In genomic region chr10:46052057-46052790, GRCh38 we compare ENCODE assay signal across 32 cellular contexts. TPM values are rescaled to one million over a fixed set of nuclear protein-coding genes. Genes with fewer than 3 reads are reported as not detected.
DNase-seq lines count a peak whose midpoint lies in the region; ATAC-seq and TF ChIP-seq lines count a peak whose summit lies in the region.
"Had no signal": no experiment of that assay in that cellular context is flagged by ENCODE, and none has a peak within 500 bp of the region (broad histone marks: within the 10 kb centered on the region; RNA-seq: fewer than 3 reads in every experiment).

No MANE protein-coding gene starts in this region.

- H3K23ac ChIP-seq in neuronal stem cell (ENCODE audit: low read depth, low read length, poor library complexity), result no peak overlapping the region

- ATAC-seq in esophagus mucosa (peak; percentile 65), GM18870 (IDR thresholded peaks at IDR 0.05; ENCODE audit: unreplicated experiment) (no peak), GM19467 (IDR thresholded peaks at IDR 0.05; ENCODE audit: unreplicated experiment) (no peak), GM21737 (IDR thresholded peaks at IDR 0.05; ENCODE audit: unreplicated experiment) (no peak)
- ATAC-seq: natural killer cell treated with Interleukin-12 subunit alpha and Interleukin-12 subunit beta and Interleukin-15 and Interleukin-18, amount 100 ng/mL, for 72 hours had no signal

- no peak overlapping the region for H2AK5ac ChIP-seq in neuronal stem cell (ENCODE audit: low read depth, low read length)

- no peak overlapping the region for H3K4ac ChIP-seq in neuronal stem cell (ENCODE audit: low read length)

- H2BK5ac ChIP-seq in neuronal stem cell (ENCODE audit: low read length), result no peak overlapping the region

- H3K9ac ChIP-seq in HUES64 (ENCODE audit: low read depth, low read length) (no peak overlapping the region), neuronal stem cell (ENCODE audit: low read depth, low read length, poor library complexity) (no peak overlapping the region)

- CTCF ChIA-PET in Caco-2 (lab: Charles Lee), result interaction anchor here (0.6 to 1.7 kb wide), 10 partner anchors 8 to 207 kb away, joined by 3 to 16 read pairs (median 4); no protein-coding TSS in a partner anchor

- H3K27ac Mint-ChIP-seq in Caco-2 (ENCODE audit: unreplicated experiment), result peak overlapping the region; percentile 81
- H3K27ac Mint-ChIP-seq: activated naive CD8-positive, alpha-beta T cell treated with anti-CD3 and anti-CD28 coated beads, Interleukin-2, amount 50 U/mL, for 24 hours; activated T-cell treated with anti-CD3 and anti-CD28 coated beads, Interleukin-2, amount 50 U/mL, for 24 hours; IgD-negative memory B cell; natural killer cell treated with Interleukin-12 subunit alpha and Interleukin-12 subunit beta and Interleukin-15 and Interleukin-18, amount 100 ng/mL, for 72 hours had no signal

- H3K27ac ChIP-seq in HUES64 (ENCODE audit: low read depth, low read length), result peak overlapping the region; percentile 16; the same call in 1 of the 2 replicates
- no peak overlapping the region for H3K27ac ChIP-seq in neuronal stem cell (replicated peaks; ENCODE audit: low read length)
- H3K27ac ChIP-seq: SJSA1, tibial artery had no signal

- H3K27me3 ChIP-seq in Caco-2 (replicated peaks; ENCODE audit: control insufficient read depth, insufficient read depth, low read length), result no peaks in the 10 kb centered on the region
- H3K27me3 ChIP-seq in HUES64 (ENCODE audit: insufficient read depth, low read length), result no peaks in the 10 kb centered on the region
- peaks cover 0 to 15% (median 0%) of the 10 kb centered on the region in 3 experiments for H3K27me3 ChIP-seq in neuronal stem cell (ENCODE audit: control insufficient read depth in 3 of 3, insufficient read depth in 3 of 3, low read depth in 1 of 3, low read length in 3 of 3)
- no peaks in the 10 kb centered on the region for H3K27me3 ChIP-seq in MG63

- no peaks in the 10 kb centered on the region for H3K27me3 Mint-ChIP-seq in Caco-2 (ENCODE audit: insufficient read depth, unreplicated experiment)
- H3K27me3 Mint-ChIP-seq: activated naive CD8-positive, alpha-beta T cell treated with anti-CD3 and anti-CD28 coated beads, Interleukin-2, amount 50 U/mL, for 24 hours; activated T-cell treated with anti-CD3 and anti-CD28 coated beads, Interleukin-2, amount 50 U/mL, for 24 hours had no signal

- H3K79me1 ChIP-seq in neuronal stem cell (ENCODE audit: low read depth, low read length), result no peaks in the 10 kb centered on the region

- no peak overlapping the region for H3K4me2 ChIP-seq in neuronal stem cell (ENCODE audit: insufficient read depth, low read length, poor library complexity, severe bottlenecking)

- H3K4me1 ChIP-seq in Caco-2, result peaks cover 50% of the 10 kb centered on the region
- H3K4me1 ChIP-seq in HUES64 (ENCODE audit: insufficient read depth, low read length), result peaks cover 30% of the 10 kb centered on the region
- H3K4me1 ChIP-seq in neuronal stem cell (ENCODE audit: control insufficient read depth in 2 of 2, insufficient read depth in 1 of 2, low read depth in 1 of 2, low read length in 2 of 2), result peaks cover 0 to 7% of the 10 kb centered on the region in 2 donors
- H3K4me1 ChIP-seq: SJSA1, tibial artery had no signal

- H3K4me3 ChIP-seq in Caco-2 (ENCODE audit: low read depth, low read length) (no peak overlapping the region), HUES64 (ENCODE audit: low read length) (no peak overlapping the region), neuronal stem cell (ENCODE audit: low read length in 2 of 2) (no peak overlapping the region), MG63 (no peak overlapping the region)
- H3K4me3 ChIP-seq: SJSA1, tibial artery had no signal

- DNase-seq in Caco-2 (peak; percentile 81 to 83), neuronal stem cell (ENCODE audit: low spot score) (no peak), MG63 (no peak)
- DNase-seq: activated CD4-positive, alpha-beta T cell treated with anti-CD3 and anti-CD28 coated beads for 1 hour; activated CD8-positive, alpha-beta memory T cell treated with anti-CD3 and anti-CD28 coated beads for 24 hours; activated naive CD8-positive, alpha-beta T cell treated with anti-CD3 and anti-CD28 coated beads, Interleukin-2, amount 50 U/mL, for 24 hours; activated T-cell treated with anti-CD3 and anti-CD28 coated beads, Interleukin-2, amount 50 U/mL, for 24 hours; DND-41; NCI-H1105 treated with DMSO at 0.1 percent for 48 hours; NCI-H2081; NCI-H226; NCI-H69; retina; stimulated activated CD4-positive, alpha-beta T cell treated with anti-CD3 and anti-CD28 coated beads, Interleukin-2, amount 100 ng/mL, for 24 hours; T-helper 1 cell; tibial artery had no signal

- 70% methylated on average over 6 of the region's 7 CpGs for WGBS in HUES64
- WGBS in neuronal stem cell (ENCODE audit: extremely low coverage in 2 of 2, insufficient read length in 2 of 2, insufficient replicate concordance in 1 of 2), 2 donors, result no CpG with 5 or more reads among the region's 7 CpGs

- H2BK120ac ChIP-seq in neuronal stem cell (ENCODE audit: low read depth, low read length), result no peak overlapping the region

- no peak for TF ChIP-seq CTCF in Caco-2 (IDR thresholded peaks at IDR 0.05; ENCODE audit: insufficient read depth in 1 of 2, low read depth in 1 of 2, low read length in 1 of 2, severe bottlenecking in 1 of 2, unreplicated experiment in 1 of 2)

- no peaks in the 10 kb centered on the region for H3K36me3 ChIP-seq in Caco-2 (ENCODE audit: control insufficient read depth, insufficient read depth, low read length)
- H3K36me3 ChIP-seq in HUES64 (ENCODE audit: insufficient read depth, low read length), result no peaks in the 10 kb centered on the region
- no peaks in the 10 kb centered on the region for H3K36me3 ChIP-seq in neuronal stem cell (replicated peaks in 1 of 2; ENCODE audit: control insufficient read depth in 2 of 2, insufficient read depth in 2 of 2, low read length in 2 of 2)
- no peaks in the 10 kb centered on the region for H3K36me3 ChIP-seq in MG63
- H3K36me3 ChIP-seq: SJSA1, tibial artery had no signal

- no peak overlapping the region for H3K18ac ChIP-seq in neuronal stem cell (ENCODE audit: low read length)

- H2BK12ac ChIP-seq in neuronal stem cell (ENCODE audit: low read length), result no peak overlapping the region

- no peak overlapping the region for H2BK15ac ChIP-seq in neuronal stem cell (ENCODE audit: low read length)

- peak overlapping the region; percentile 53 for H3K4me3 Mint-ChIP-seq in Caco-2 (ENCODE audit: unreplicated experiment)
- H3K4me3 Mint-ChIP-seq: activated naive CD8-positive, alpha-beta T cell treated with anti-CD3 and anti-CD28 coated beads, Interleukin-2, amount 50 U/mL, for 24 hours; activated T-cell treated with anti-CD3 and anti-CD28 coated beads, Interleukin-2, amount 50 U/mL, for 24 hours; central memory CD8-positive, alpha-beta T cell; IgD-negative memory B cell; natural killer cell treated with Interleukin-12 subunit alpha and Interleukin-12 subunit beta and Interleukin-15 and Interleukin-18, amount 100 ng/mL, for 72 hours had no signal

- POLR2A ChIA-PET in Caco-2 (lab: Charles Lee), result interaction anchor here (0.6 to 1.4 kb wide), 3 partner anchors 20 to 29 kb away, joined by 4 to 5 read pairs (median 5); no protein-coding TSS in a partner anchor

- no peaks in the 10 kb centered on the region for H3K36me3 Mint-ChIP-seq in Caco-2 (ENCODE audit: insufficient read depth, unreplicated experiment)
- H3K36me3 Mint-ChIP-seq: IgD-negative memory B cell had no signal

- H2AFZ ChIP-seq in neuronal stem cell (ENCODE audit: low read length), result peak overlapping the region; percentile 25

- H4K91ac ChIP-seq in neuronal stem cell (ENCODE audit: low read depth, low read length, poor library complexity), result no peak overlapping the region

- peaks cover 8% of the 10 kb centered on the region for H3K9me3 Mint-ChIP-seq in Caco-2 (ENCODE audit: unreplicated experiment)

- H4K8ac ChIP-seq in neuronal stem cell (ENCODE audit: low read depth, low read length), result no peak overlapping the region

- H3K14ac ChIP-seq in neuronal stem cell (ENCODE audit: low read length), result no peak overlapping the region

- H3K9me3 ChIP-seq in Caco-2 (peaks cover 5% of the 10 kb centered on the region), HUES64 (ENCODE audit: insufficient read depth, low read depth, low read length) (no peaks in the 10 kb centered on the region), neuronal stem cell (replicated peaks in 1 of 2; ENCODE audit: control insufficient read depth in 2 of 2, insufficient read depth in 1 of 2, low read depth in 1 of 2, low read length in 2 of 2) (no peaks in the 10 kb centered on the region), MG63 (no peaks in the 10 kb centered on the region)
- H3K9me3 ChIP-seq: SJSA1, tibial artery had no signal

- BruUV-seq in Caco-2 (replicated peaks; lab: Mats Ljungman, UMichigan), result no TSS peak

- H3K4me1 Mint-ChIP-seq in Caco-2 (ENCODE audit: low read depth, unreplicated experiment), result peaks cover 43% of the 10 kb centered on the region
- H3K4me1 Mint-ChIP-seq: central memory CD8-positive, alpha-beta T cell had no signal

- intact Hi-C loops in Caco-2 (cut with micrococcal nuclease; ENCODE audit: unreplicated experiment), result loop anchor here (1.0 to 10.0 kb wide), 2 partner anchors 21 to 53 kb away; no protein-coding TSS in a partner anchor

RNA-seq across cellular contexts. Expression of gene MSMB, which starts 6.2 kb away (rescaled TPM):
- total RNA-seq in Caco-2 (2022), result 0.84 and 4.0 TPM in 2 replicates
- polyA plus RNA-seq in HUES64 (2013, experiment 1 of 2), result not detected
- not detected for polyA plus RNA-seq in HUES64 (2013, experiment 2 of 2)
- total RNA-seq in esophagus mucosa, result 0.64 TPM
- not detected for polyA plus RNA-seq in neuronal stem cell (2013, experiment 1 of 2)
- polyA plus RNA-seq in neuronal stem cell (2013, experiment 2 of 2), result not detected
- not detected in 2 replicates for total RNA-seq in MG63 (2014; rRNA removed; shearing (Covaris generic); ENCODE audit: low replicate concordance)
- total RNA-seq: dermis microvascular lymphatic vessel endothelial cell; liver; M059J; mononuclear cell; natural killer cell treated with Interleukin-12 subunit alpha and Interleukin-12 subunit beta and Interleukin-15 and Interleukin-18, amount 100 ng/mL, for 72 hours; osteocyte; RPMI7951; SJSA1 had no signal
- polyA plus RNA-seq: BJ, IgD-negative memory B cell, liver had no signal

RNA-seq across cellular contexts. Expression of gene NCOA4, which starts 21.8 kb away (rescaled TPM):
- total RNA-seq in Caco-2 (2022) (139 and 142 TPM in 2 replicates), esophagus mucosa (100 TPM)
- polyA plus RNA-seq in HUES64 (2013, experiment 1 of 2), result 58.9 TPM
- 63.2 TPM for polyA plus RNA-seq in HUES64 (2013, experiment 2 of 2)
- polyA plus RNA-seq in neuronal stem cell (2013, experiment 1 of 2), result 39.8 TPM
- polyA plus RNA-seq in neuronal stem cell (2013, experiment 2 of 2), result 39.0 TPM
- 204 and 236 TPM in 2 replicates for total RNA-seq in MG63 (2014; rRNA removed; shearing (Covaris generic); ENCODE audit: low replicate concordance)

Comparison
In these comparisons a context has a peak if more than half of its experiments do, and no peak if none do; other contexts are left out.
1. DNase-seq: peak in Caco-2 (2 of 2); none in neuronal stem cell (single experiment) and MG63 (single experiment).